Comparison of ENCODE assay signal across 8 cellular contexts in genomic region chrX:132820675-132821074, GRCh38.
"Had no signal": no experiment of that assay in that cellular context is flagged by ENCODE, and none has a peak within 500 bp of the region (broad histone marks: within the 10 kb centered on the region; RNA-seq: fewer than 3 reads in every experiment).

No MANE protein-coding gene starts in this region.

- H3K4me1 ChIP-seq: HAP-1 had no signal

- ATAC-seq: HCT116, K562 had no signal

- H3K27ac Mint-ChIP-seq: GM23338, HFFc6 had no signal

- H3K4me3 Mint-ChIP-seq: GM23338, HFFc6 had no signal

- H3K9me3 Mint-ChIP-seq: GM23338, HFFc6 had no signal

- FAIRE-seq: HTR-8/SVneo, K562 had no signal

- H3K9me3 ChIP-seq: HAP-1 had no signal

- H3K4me3 ChIP-seq: GM23338, HAP-1, K562 had no signal

- DNase-seq: H7, HFFc6, IMR-90 had no signal

- H3K36me3 ChIP-seq: HAP-1 had no signal
